In genomic region chr16:53849585-53849984, GRCh38 we compare ENCODE assay signal across 30 cellular contexts.
DNase-seq lines count a peak whose midpoint lies in the region; ATAC-seq and TF ChIP-seq lines count a peak whose summit lies in the region.
"Had no signal": no experiment of that assay in that cellular context is flagged by ENCODE, and none has a peak within 500 bp of the region (broad histone marks: within the 10 kb centered on the region; RNA-seq: fewer than 3 reads in every experiment).

No MANE protein-coding gene starts in this region.

- no peak for DNase-seq in Caco-2
- DNase-seq in Karpas-422, result peak; percentile 56
- DNase-seq in T-helper 17 cell, result no peak
- DNase-seq in effector CD8-positive, alpha-beta T cell (lab: John Stamatoyannopoulos, UW), result no peak
- DNase-seq in endodermal cell, result no peak
- DNase-seq: activated CD4-positive, alpha-beta T cell treated with anti-CD3 and anti-CD28 coated beads for 36 hours; activated CD8-positive, alpha-beta T cell treated with anti-CD3 and anti-CD28 coated beads for 36 hours; activated naive CD4-positive, alpha-beta T cell treated with anti-CD3 and anti-CD28 coated beads for 36 hours; body of pancreas; H9; head of caudate nucleus; islet precursor cell; left ventricle myocardium inferior; mesenchymal stem cell; NCI-H1092; NCI-H2029; NCI-H226; PC-9; retina; stimulated activated naive CD4-positive, alpha-beta T cell had no signal

- H3K27ac Mint-ChIP-seq in Caco-2 (ENCODE audit: unreplicated experiment) (peak overlapping the region; percentile 76), T-helper 17 cell (peak overlapping the region; percentile 45), endodermal cell (no peak overlapping the region)
- H3K27ac Mint-ChIP-seq: activated CD4-positive, alpha-beta T cell treated with anti-CD3 and anti-CD28 coated beads for 36 hours; activated CD8-positive, alpha-beta T cell treated with anti-CD3 and anti-CD28 coated beads for 36 hours; activated naive CD4-positive, alpha-beta T cell treated with anti-CD3 and anti-CD28 coated beads for 36 hours; dendritic cell treated with granulocyte-macrophage colony-stimulating factor and Interleukin-4, amounts not matched to agents 40 ng/mL and 50 ng/mL, for 4 days; T-helper 2 cell treated with Interferon-gamma antibody and Interleukin-4, amounts not matched to agents 5 μg/mL and 100 μg/mL, for 36 hours; type B pancreatic cell had no signal

- peaks cover 52% of the 10 kb centered on the region for H3K4me1 ChIP-seq in BLaER1
- H3K4me1 ChIP-seq in Caco-2, result peaks cover 18% of the 10 kb centered on the region
- peaks cover 33% of the 10 kb centered on the region for H3K4me1 ChIP-seq in Karpas-422 (ENCODE audit: low read length)
- H3K4me1 ChIP-seq in endodermal cell (ENCODE audit: control insufficient read depth, insufficient read depth, low read length), result no peaks in the 10 kb centered on the region
- no peaks in the 10 kb centered on the region for H3K4me1 ChIP-seq in gastroesophageal sphincter

- TF ChIP-seq CTCF in Caco-2 (IDR thresholded peaks at IDR 0.05; ENCODE audit: insufficient read depth in 1 of 2, low read depth in 1 of 2, low read length in 1 of 2, severe bottlenecking in 1 of 2, unreplicated experiment in 1 of 2), result no peak
- no peak for TF ChIP-seq CTCF in endodermal cell (conservative IDR thresholded peaks at IDR 0.05)
- TF ChIP-seq CTCF in gastroesophageal sphincter (IDR thresholded peaks at IDR 0.05), result no peak

- TF ChIP-seq EP300 in gastroesophageal sphincter (IDR thresholded peaks at IDR 0.05), result no peak

- H3K36me3 ChIP-seq in BLaER1, result peaks cover 15% of the 10 kb centered on the region; the same call in 1 of the 2 replicates
- H3K36me3 ChIP-seq in Caco-2 (ENCODE audit: control insufficient read depth, insufficient read depth, low read length), result no peaks in the 10 kb centered on the region
- H3K36me3 ChIP-seq in Karpas-422 (ENCODE audit: insufficient read depth, low read length), result no peaks in the 10 kb centered on the region
- no peaks in the 10 kb centered on the region for H3K36me3 ChIP-seq in endodermal cell (ENCODE audit: control insufficient read depth, insufficient read depth, low read length)
- H3K36me3 ChIP-seq in gastroesophageal sphincter, result peaks cover 0 to 37% of the 10 kb centered on the region in 2 donors

- H3K27me3 ChIP-seq in BLaER1 (no peaks in the 10 kb centered on the region), Caco-2 (replicated peaks; ENCODE audit: control insufficient read depth, insufficient read depth, low read length) (no peaks in the 10 kb centered on the region), Karpas-422 (ENCODE audit: low read length) (no peaks in the 10 kb centered on the region), endodermal cell (ENCODE audit: control insufficient read depth, insufficient read depth, low read length, poor library complexity, severe bottlenecking) (no peaks in the 10 kb centered on the region), gastroesophageal sphincter (no peaks in the 10 kb centered on the region)
- H3K27me3 ChIP-seq: body of pancreas had no signal

- CTCF ChIA-PET in Caco-2 (lab: Charles Lee), result no interaction called here

- WGBS in endodermal cell (ENCODE audit: insufficient coverage in 1 of 2, insufficient read length in 1 of 2), 2 experiments, result 94 to 100% methylated on average over 1 of the region's 1 CpG
- 63 to 100% methylated on average over 1 of the region's 1 CpG for WGBS in gastroesophageal sphincter (ENCODE audit: low coverage in 1 of 2), 2 donors

- H3K4me3 ChIP-seq in BLaER1 (no peak overlapping the region), Caco-2 (ENCODE audit: low read depth, low read length) (no peak overlapping the region), Karpas-422 (ENCODE audit: low read length) (0 out of 2 replicates have a peak overlapping the region, but pooled peaks have one; percentile 16), endodermal cell (ENCODE audit: low read length) (no peak overlapping the region), gastroesophageal sphincter (no peak overlapping the region)
- H3K4me3 ChIP-seq: body of pancreas, left ventricle myocardium inferior, PC-9, skin epidermis had no signal

- H3K9ac ChIP-seq in BLaER1, result no peak overlapping the region
- 0 out of 2 replicates have a peak overlapping the region, but pooled peaks have one; percentile 7 for H3K9ac ChIP-seq in Karpas-422 (ENCODE audit: low read length)
- H3K9ac ChIP-seq in endodermal cell (ENCODE audit: extremely low read depth, low read length, poor library complexity, severe bottlenecking), result no peak overlapping the region
- H3K9ac ChIP-seq: parathyroid adenoma had no signal

- H3K4me3 Mint-ChIP-seq in Caco-2 (ENCODE audit: unreplicated experiment) (no peak overlapping the region), T-helper 17 cell (no peak overlapping the region), endodermal cell (no peak overlapping the region)
- H3K4me3 Mint-ChIP-seq: activated CD4-positive, alpha-beta T cell treated with anti-CD3 and anti-CD28 coated beads for 36 hours; activated CD8-positive, alpha-beta T cell treated with anti-CD3 and anti-CD28 coated beads for 36 hours; activated naive CD4-positive, alpha-beta T cell treated with anti-CD3 and anti-CD28 coated beads for 36 hours; CD14-positive monocyte; central memory CD8-positive, alpha-beta T cell; dendritic cell treated with granulocyte-macrophage colony-stimulating factor and Interleukin-4, amounts not matched to agents 40 ng/mL and 50 ng/mL, for 4 days; H9; T-helper 2 cell treated with Interferon-gamma antibody and Interleukin-4, amounts not matched to agents 5 μg/mL and 100 μg/mL, for 36 hours; type B pancreatic cell had no signal

- peaks cover 53% of the 10 kb centered on the region for H3K79me2 ChIP-seq in Karpas-422 (ENCODE audit: low read length)

- H3K27me3 Mint-ChIP-seq in Caco-2 (ENCODE audit: insufficient read depth, unreplicated experiment) (no peaks in the 10 kb centered on the region), T-helper 17 cell (no peaks in the 10 kb centered on the region), endodermal cell (ENCODE audit: insufficient read depth) (no peaks in the 10 kb centered on the region)
- H3K27me3 Mint-ChIP-seq: activated CD4-positive, alpha-beta T cell treated with anti-CD3 and anti-CD28 coated beads for 36 hours; activated CD8-positive, alpha-beta T cell treated with anti-CD3 and anti-CD28 coated beads for 36 hours; central memory CD8-positive, alpha-beta T cell; dendritic cell treated with granulocyte-macrophage colony-stimulating factor and Interleukin-4, amounts not matched to agents 40 ng/mL and 50 ng/mL, for 4 days; type B pancreatic cell had no signal

- peaks cover 12% of the 10 kb centered on the region for H3K36me3 Mint-ChIP-seq in Caco-2 (ENCODE audit: insufficient read depth, unreplicated experiment)
- H3K36me3 Mint-ChIP-seq in T-helper 17 cell (ENCODE audit: low read depth), result peaks cover 7% of the 10 kb centered on the region
- H3K36me3 Mint-ChIP-seq in endodermal cell (ENCODE audit: low read depth), result peaks cover 13% of the 10 kb centered on the region

- H3K4me2 ChIP-seq in BLaER1 (peak overlapping the region; percentile 61), Karpas-422 (ENCODE audit: low read depth, low read length, poor library complexity, severe bottlenecking) (peak overlapping the region; percentile 63)
- H3K4me2 ChIP-seq: PC-9 had no signal

- POLR2A ChIA-PET in Caco-2 (lab: Charles Lee), result no interaction called here

- H3K9me2 ChIP-seq in Karpas-422 (replicated peaks; ENCODE audit: insufficient read depth, low read length), result no peaks in the 10 kb centered on the region

- BruUV-seq in Caco-2 (replicated peaks; lab: Mats Ljungman, UMichigan), result no TSS peak

- no peak overlapping the region for H2AFZ ChIP-seq in Karpas-422 (ENCODE audit: low read length)
- H2AFZ ChIP-seq: parathyroid adenoma, PC-9 had no signal

- peaks cover 10% of the 10 kb centered on the region for H3K9me3 Mint-ChIP-seq in Caco-2 (ENCODE audit: unreplicated experiment)
- peaks cover 2% of the 10 kb centered on the region for H3K9me3 Mint-ChIP-seq in endodermal cell
- H3K9me3 Mint-ChIP-seq: activated naive CD4-positive, alpha-beta T cell treated with anti-CD3 and anti-CD28 coated beads for 36 hours; central memory CD8-positive, alpha-beta T cell; dendritic cell treated with granulocyte-macrophage colony-stimulating factor and Interleukin-4, amounts not matched to agents 40 ng/mL and 50 ng/mL, for 4 days had no signal

- H3K27ac ChIP-seq in BLaER1, result no peak overlapping the region
- peak overlapping the region; percentile 70 for H3K27ac ChIP-seq in Karpas-422 (ENCODE audit: low read length)
- no peak overlapping the region for H3K27ac ChIP-seq in endodermal cell (ENCODE audit: low read depth, low read length)
- H3K27ac ChIP-seq in gastroesophageal sphincter, result no peak overlapping the region
- H3K27ac ChIP-seq: body of pancreas, left ventricle myocardium inferior, parathyroid adenoma, PC-9, skin epidermis had no signal

- H4K20me1 ChIP-seq in BLaER1, result no peaks in the 10 kb centered on the region
- no peaks in the 10 kb centered on the region for H4K20me1 ChIP-seq in Karpas-422 (ENCODE audit: insufficient read depth, low read depth, low read length)

- intact Hi-C loops in Caco-2 (cut with micrococcal nuclease; ENCODE audit: unreplicated experiment), result no loop called here

- H3K9me3 ChIP-seq in BLaER1, result peaks cover 5% of the 10 kb centered on the region; the same call in 1 of the 2 replicates
- H3K9me3 ChIP-seq in Caco-2, result peaks cover 4% of the 10 kb centered on the region; the same call in 1 of the 2 replicates
- H3K9me3 ChIP-seq in Karpas-422 (ENCODE audit: low read length), result no peaks in the 10 kb centered on the region
- no peaks in the 10 kb centered on the region for H3K9me3 ChIP-seq in T-helper 17 cell (ENCODE audit: control insufficient read depth, low read length, poor library complexity, severe bottlenecking)
- no peaks in the 10 kb centered on the region for H3K9me3 ChIP-seq in endodermal cell (ENCODE audit: control insufficient read depth, low read length)
- H3K9me3 ChIP-seq in gastroesophageal sphincter, result peaks cover 0 to 6% (median 0%) of the 10 kb centered on the region in 3 donors
- H3K9me3 ChIP-seq: body of pancreas had no signal

- no peak for ATAC-seq in T-helper 17 cell
- no peak for ATAC-seq in gastroesophageal sphincter
- ATAC-seq: activated CD4-positive, alpha-beta T cell treated with anti-CD3 and anti-CD28 coated beads for 36 hours; activated CD8-positive, alpha-beta T cell treated with anti-CD3 and anti-CD28 coated beads for 36 hours; body of pancreas; esophagus mucosa had no signal

- no peak for TF ChIP-seq POLR2A in gastroesophageal sphincter (IDR thresholded peaks at IDR 0.05)

- H3K4me1 Mint-ChIP-seq in Caco-2 (ENCODE audit: low read depth, unreplicated experiment) (peaks cover 23% of the 10 kb centered on the region), T-helper 17 cell (peaks cover 4% of the 10 kb centered on the region), endodermal cell (peaks cover 22% of the 10 kb centered on the region)
